ENCODE assay signal across 8 cellular contexts in genomic region chr3:152299243-152299976, GRCh38. TPM values are rescaled to one million over a fixed set of nuclear protein-coding genes. Genes with fewer than 3 reads are reported as not detected.
DNase-seq lines count a peak whose midpoint lies in the region; ATAC-seq, FAIRE-seq and TF ChIP-seq lines count a peak whose summit lies in the region.

No MANE protein-coding gene starts in this region.

- POLR2A ChIA-PET in CD8-positive, alpha-beta memory T cell (lab: Charles Lee) = interaction anchor here (1.0 to 1.6 kb wide), 3 partner anchors 11 to 55 kb away, joined by 3 to 6 read pairs (median 3); no protein-coding TSS in a partner anchor
- POLR2A ChIA-PET in K562 (lab: Yijun Ruan, JAX) = interaction anchor here (0.9 to 1.5 kb wide), 2 partner anchors 9 to 20 kb away, joined by 3 to 7 read pairs; no protein-coding TSS in a partner anchor

- H2AFZ ChIP-seq in K562 (ENCODE audit: low read depth, low read length) = no peak overlapping the region

- H3K4me3 ChIP-seq in CD8-positive, alpha-beta memory T cell (ENCODE audit: low read length) = peak overlapping the region; percentile 32
- H3K4me3 ChIP-seq in K562 (no peak overlapping the region), right lobe of liver (peak overlapping the region; percentile 29 to 53 (median 37))

- no peak for TF ChIP-seq RAD21 in K562 (CRISPR knock-in tag; conservative IDR thresholded peaks at IDR 0.05 in 1 of 2, IDR thresholded peaks at IDR 0.05 in 1 of 2)

- DNase-seq in CD8-positive, alpha-beta memory T cell = peak; percentile 28 to 75 (median 66)
- no peak for DNase-seq in K562 (ENCODE audit: extremely low read depth in 1 of 4, low spot score in 3 of 4)
- DNase-seq in right lobe of liver = peak in 2 of 3 donors; percentile 25 to 61
- no peak for DNase-seq in GM13977 (ENCODE audit: low spot score)
- DNase-seq in ecto neural progenitor cell (ENCODE audit: low spot score) = no peak
- DNase-seq in dedifferentiated amniotic fluid mesenchymal stem cell (ENCODE audit: extremely low spot score) = no peak

- WGBS in K562 (ENCODE audit: insufficient coverage, low coverage, missing lambda C conversion rate) = 75% methylated on average over 9 of the region's 9 CpGs
- 14% methylated on average over 7 of the region's 9 CpGs for WGBS in right lobe of liver (ENCODE audit: insufficient coverage, low coverage, low lambda C conversion rate, missing lambda C conversion rate)

- FAIRE-seq in K562 (lab: Jason Lieb, UNC) = no peak

- H3K4me3 Mint-ChIP-seq in CD8-positive, alpha-beta memory T cell = peak overlapping the region; percentile 71 to 82 (median 77)

- CTCF ChIA-PET in CD8-positive, alpha-beta memory T cell (lab: Charles Lee) = interaction anchor here (1.6 kb wide), 1 partner anchor 116 kb away, joined by 4 read pairs; no protein-coding TSS in a partner anchor
- CTCF ChIA-PET in K562 (lab: Yijun Ruan, JAX; ENCODE audit: low intra/inter-chr PET ratio) = no interaction called here

- no peaks in the 10 kb centered on the region for H3K9me3 Mint-ChIP-seq in CD8-positive, alpha-beta memory T cell

- H3K4me1 ChIP-seq in CD8-positive, alpha-beta memory T cell (ENCODE audit: insufficient read depth, low read length) = peaks cover 96% of the 10 kb centered on the region
- H3K4me1 ChIP-seq in K562 (replicated peaks in 1 of 2; ENCODE audit: control insufficient read depth in 2 of 2, insufficient read depth in 2 of 2, low read length in 2 of 2) = peaks cover 12 to 51% of the 10 kb centered on the region in 2 experiments; a peak in 4 of 5 replicates
- H3K4me1 ChIP-seq in right lobe of liver = peaks cover 0 to 25% (median 4%) of the 10 kb centered on the region in 4 donors

- 0 out of 4 replicates have a peak overlapping the region, but pooled peaks of 1 of the 2 experiments have one; percentile 41 for H3K9ac ChIP-seq in K562 (ENCODE audit: insufficient read depth in 1 of 2, low read depth in 2 of 2, low read length in 2 of 2)

- TSS peak; percentile 15 for BruUV-seq in K562 (replicated peaks; lab: Mats Ljungman, UMichigan)

- peak overlapping the region; percentile 60; the same call in 1 of the 2 replicates for H3K4me2 ChIP-seq in K562 (ENCODE audit: insufficient read depth, low read length)

- H3K36me3 Mint-ChIP-seq in CD8-positive, alpha-beta memory T cell = peaks cover 14 to 54% (median 27%) of the 10 kb centered on the region in 3 donors

- peak overlapping the region; percentile 36 for H3K27ac ChIP-seq in CD8-positive, alpha-beta memory T cell (ENCODE audit: low read depth, low read length)
- H3K27ac ChIP-seq in K562 (ENCODE audit: extremely low read depth, low read depth, low read length) (peak overlapping the region; percentile 76), right lobe of liver (peak overlapping the region; percentile 77 to 91 (median 89))

- no peaks in the 10 kb centered on the region for H3K9me3 ChIP-seq in CD8-positive, alpha-beta memory T cell (ENCODE audit: low read length)
- H3K9me3 ChIP-seq in K562 (replicated peaks; ENCODE audit: control insufficient read depth, insufficient read depth, low read depth, low read length) (no peaks in the 10 kb centered on the region), right lobe of liver (no peaks in the 10 kb centered on the region)

- intact Hi-C loops in K562 (cut with micrococcal nuclease) (no loop called here), right lobe of liver (cut with DNase I) (no loop called here)

- no peaks in the 10 kb centered on the region for H3K27me3 ChIP-seq in CD8-positive, alpha-beta memory T cell (ENCODE audit: insufficient read depth, low read length, poor library complexity, severe bottlenecking)
- H3K27me3 ChIP-seq in K562 (ENCODE audit: control insufficient read depth in 2 of 2, insufficient read depth in 2 of 2, low read length in 2 of 2) (no peaks in the 10 kb centered on the region), right lobe of liver (no peaks in the 10 kb centered on the region)

- H3K27ac Mint-ChIP-seq in CD8-positive, alpha-beta memory T cell = peak overlapping the region; percentile 83 to 97 (median 93)

- H3K36me3 ChIP-seq in CD8-positive, alpha-beta memory T cell (ENCODE audit: insufficient read depth, low read length) = peaks cover 18% of the 10 kb centered on the region
- H3K36me3 ChIP-seq in K562 (ENCODE audit: control insufficient read depth, insufficient read depth, low read length) (peaks cover 80% of the 10 kb centered on the region), right lobe of liver (no peaks in the 10 kb centered on the region)

- peaks cover 6% of the 10 kb centered on the region for H3K9me1 ChIP-seq in K562 (ENCODE audit: control insufficient read depth, insufficient read depth, low read length)

- no peak; the same call in 1 of the 2 replicates for TF ChIP-seq POLR2A in K562 (conservative IDR thresholded peaks at IDR 0.05)
- no peak for TF ChIP-seq POLR2A in right lobe of liver (IDR thresholded peaks at IDR 0.05)

- H3K4me1 Mint-ChIP-seq in CD8-positive, alpha-beta memory T cell = peaks cover 88 to 94% (median 92%) of the 10 kb centered on the region in 3 donors

- peaks cover 35% of the 10 kb centered on the region for H4K20me1 ChIP-seq in K562 (replicated peaks; ENCODE audit: control insufficient read depth, insufficient read depth, low read length)

- ATAC-seq in HG03571 (IDR thresholded peaks at IDR 0.05; ENCODE audit: unreplicated experiment) (peak; percentile 19), K562 (no peak; the same call in 2 of the 3 replicates), right lobe of liver (peak; percentile 20 to 55 (median 42)), GM21526 (IDR thresholded peaks at IDR 0.05; ENCODE audit: low FRiP score, unreplicated experiment) (no peak)

- no peak for TF ChIP-seq EP300 in K562 (IDR thresholded peaks at IDR 0.05; ENCODE audit: low read length)

- no peak for TF ChIP-seq CTCF in K562 (IDR thresholded peaks at IDR 0.05 in 2 of 3, conservative IDR thresholded peaks at IDR 0.05 in 1 of 3; ENCODE audit: insufficient read depth in 2 of 3, low read depth in 1 of 3, low read length in 3 of 3)
- TF ChIP-seq CTCF in right lobe of liver (IDR thresholded peaks at IDR 0.05) = no peak
- no peak for TF ChIP-seq CTCF in GM13977 (IDR thresholded peaks at IDR 0.05; ENCODE audit: extremely low read depth, insufficient read depth, missing control alignments)

- peaks cover 100% of the 10 kb centered on the region for H3K79me2 ChIP-seq in K562 (ENCODE audit: control insufficient read depth, insufficient read depth, low read length)

- in situ Hi-C loops in K562 (cut with MboI) (no loop called here), GM13977 (cut with MboI; ENCODE audit: low pct_unique_long_range_greater_than_20kb, low sequenced_read_pairs, unreplicated experiment) (no loop called here)

- no peaks in the 10 kb centered on the region for H3K27me3 Mint-ChIP-seq in CD8-positive, alpha-beta memory T cell

TF ChIP-seq in K562, 482 proteins besides CTCF, POLR2A, EP300 and RAD21 (continues in another document):
- TF ChIP-seq MAZ (CRISPR knock-in tag; conservative IDR thresholded peaks at IDR 0.05 in 1 of 2, IDR thresholded peaks at IDR 0.05 in 1 of 2) (0 out of 4 replicates have a peak, but pooled peaks of 1 of the 2 experiments have one; percentile 5), ZFP1 (CRISPR knock-in tag; IDR thresholded peaks at IDR 0.05) (no peak), ZNF830 (CRISPR knock-in tag; IDR thresholded peaks at IDR 0.05) (no peak), PREB (CRISPR knock-in tag; IDR thresholded peaks at IDR 0.05) (no peak), EGR1 (conservative IDR thresholded peaks at IDR 0.05) (no peak), HINFP (tag; conservative IDR thresholded peaks at IDR 0.05; ENCODE audit: low read depth) (no peak), ZNF507 (tag; conservative IDR thresholded peaks at IDR 0.05) (no peak), KLF13 (tag; IDR thresholded peaks at IDR 0.05; ENCODE audit: borderline replicate concordance, low read depth) (no peak)

RNA-seq across cellular contexts. Expression of gene MBNL1, which starts 30.7 kb away (rescaled TPM):
- 100 to 1,000 TPM; 386 to 391 TPM for total RNA-seq in CD8-positive, alpha-beta memory T cell
- polyA plus RNA-seq in CD8-positive, alpha-beta memory T cell = 303 TPM
- total RNA-seq in K562 (2011; cell fraction: chromatin; rRNA removed; ENCODE audit: low replicate concordance) = 337 and 524 TPM in 2 replicates
- total RNA-seq in K562 (2011; cell fraction: nucleolus; rRNA removed) = 154 and 188 TPM in 2 replicates
- 277 and 417 TPM in 2 replicates for total RNA-seq in K562 (2011; cell fraction: nucleoplasm; rRNA removed)
- total RNA-seq in K562 (2014; rRNA removed) (240 and 243 TPM in 2 replicates), K562 (2014; rRNA removed; fragmentation: Illumina TruSeq; extraction: Trizol) (220 and 241 TPM in 2 replicates), K562 (2015; rRNA removed; fragmentation: Illumina TruSeq; extraction: Trizol) (220 and 243 TPM in 2 replicates), K562 (2021) (217 and 231 TPM in 2 replicates), right lobe of liver (10 to 100 TPM; 49.9 to 89.6 (median 63.2) TPM)
- polyA plus RNA-seq in K562 (2011; rRNA removed) (116 and 133 TPM in 2 replicates), K562 (2014; fragmentation: Illumina TruSeq; extraction: Trizol) (202 and 221 TPM in 2 replicates), K562 (2014; fragmentation: Nextera tagmentation; extraction: Ambion mirVana) (10 to 100 TPM; 70.3 to 87.3 TPM), K562 (2014; rRNA removed) (104 and 107 TPM in 2 replicates)
- polyA plus RNA-seq in K562 (2011; cell fraction: cytosol; rRNA removed) = 101 and 150 TPM in 2 replicates
- 108 and 135 TPM in 2 replicates for polyA plus RNA-seq in K562 (2011; cell fraction: nucleus; rRNA removed)
- 74.4 and 91.9 TPM in 2 replicates for polyA plus RNA-seq in K562 (2012)
- 431 and 448 TPM in 2 replicates for polyA minus RNA-seq in K562 (2011; rRNA and poly(A)+ RNA removed)
- polyA minus RNA-seq in K562 (2011; cell fraction: cytosol; rRNA and poly(A)+ RNA removed) = 216 and 268 TPM in 2 replicates
- 326 and 485 TPM in 2 replicates for polyA minus RNA-seq in K562 (2011; cell fraction: nucleus; rRNA and poly(A)+ RNA removed)

Comparison
In these comparisons a context has a peak if more than half of its experiments do, and no peak if none do; other contexts are left out.
1. DNase-seq: peak in CD8-positive, alpha-beta memory T cell (5 of 5) and right lobe of liver (2 of 3); none in K562 (0 of 4), GM13977 (single experiment), ecto neural progenitor cell (single experiment) and dedifferentiated amniotic fluid mesenchymal stem cell (single experiment).
2. H3K27ac ChIP-seq: peak in every context shown above with its lines; median percentile 89 in right lobe of liver; 76 in K562; 36 in CD8-positive, alpha-beta memory T cell.
3. ATAC-seq: peak in HG03571 (single experiment) and right lobe of liver (4 of 4); none in K562 (single experiment) and GM21526 (single experiment).